ENCODE assay signal across 1 cellular context in genomic region chr4:21858971-21859370, GRCh38.
TF ChIP-seq lines count a peak whose summit lies in the region.

No MANE protein-coding gene starts in this region.

TF ChIP-seq in H1, 55 proteins besides CTCF, POLR2A, EP300 and RAD21 (continued from another document):
- TF ChIP-seq CHD7 (IDR thresholded peaks at IDR 0.05; ENCODE audit: insufficient replicate concordance, low read length) (no peak), PHF8 (conservative IDR thresholded peaks at IDR 0.05; ENCODE audit: low read depth, low read length) (no peak), CHD1 (IDR thresholded peaks at IDR 0.05; ENCODE audit: low read depth, low read length) (no peak), CBX5 (IDR thresholded peaks at IDR 0.05; ENCODE audit: low read depth, low read length) (no peak)
